12 cellular contexts compared by ENCODE assay signal in genomic region chr2:42721898-42722297, GRCh38. TPM values are rescaled to one million over a fixed set of nuclear protein-coding genes. Genes with fewer than 3 reads are reported as not detected.
A peak's percentile ranks its signal among the peaks of the same experiment; 100 is the strongest.
DNase-seq lines count a peak whose midpoint lies in the region; ATAC-seq and TF ChIP-seq lines count a peak whose summit lies in the region.
"Had no signal": no experiment of that assay in that cellular context is flagged by ENCODE, and none has a peak within 500 bp of the region (broad histone marks: within the 10 kb centered on the region; RNA-seq: fewer than 3 reads in every experiment).

No MANE protein-coding gene starts in this region.

- H3K9ac ChIP-seq in duodenal mucosa (ENCODE audit: low read depth in 1 of 2, low read length in 2 of 2), result no peak overlapping the region

- TF ChIP-seq CTCF in HL-60 (IDR thresholded peaks at IDR 0.05; ENCODE audit: insufficient read depth, low read length), result no peak

- no peaks in the 10 kb centered on the region for H3K27me3 Mint-ChIP-seq in activated CD4-positive, alpha-beta T cell treated with anti-CD3 and anti-CD28 coated beads for 36 hours
- no peaks in the 10 kb centered on the region for H3K27me3 Mint-ChIP-seq in activated CD4-positive, alpha-beta T cell treated with anti-CD3 and anti-CD28 coated beads, Interleukin-2, amount 10 ng/mL, durations not matched to agents 7 days and 5 days
- no peaks in the 10 kb centered on the region for H3K27me3 Mint-ChIP-seq in stimulated activated naive B cell treated with anti-CD40 and anti-IgM and Interleukin-4, amounts not matched to agents 10 μg/mL and 1 μg/mL and 100 μg/mL, for 72 hours

- ATAC-seq in activated CD4-positive, alpha-beta T cell treated with anti-CD3 and anti-CD28 coated beads for 36 hours, result no peak
- ATAC-seq in stimulated activated naive B cell treated with anti-CD40 and anti-IgM and Interleukin-4, amounts not matched to agents 10 μg/mL and 1 μg/mL and 100 μg/mL, for 72 hours (replicated peaks), result peak; percentile 2 to 12

- H3K9me3 Mint-ChIP-seq in activated CD4-positive, alpha-beta T cell treated with anti-CD3 and anti-CD28 coated beads for 36 hours (ENCODE audit: low read depth), result no peaks in the 10 kb centered on the region
- H3K9me3 Mint-ChIP-seq in activated CD4-positive, alpha-beta T cell treated with anti-CD3 and anti-CD28 coated beads, Interleukin-2, amount 10 ng/mL, durations not matched to agents 7 days and 5 days, result no peaks in the 10 kb centered on the region
- H3K9me3 Mint-ChIP-seq in stimulated activated naive B cell treated with anti-CD40 and anti-IgM and Interleukin-4, amounts not matched to agents 10 μg/mL and 1 μg/mL and 100 μg/mL, for 72 hours, result no peaks in the 10 kb centered on the region

- POLR2A ChIA-PET in activated CD4-positive, alpha-beta T cell treated with anti-CD3 and anti-CD28 coated beads for 36 hours (lab: Charles Lee), result no interaction called here
- POLR2A ChIA-PET in activated CD4-positive, alpha-beta T cell treated with anti-CD3 and anti-CD28 coated beads, Interleukin-2, amount 10 ng/mL, durations not matched to agents 7 days and 5 days (lab: Charles Lee), result no interaction called here

- no peak overlapping the region for H3K4me3 ChIP-seq in HL-60 (replicated peaks; ENCODE audit: insufficient read depth, low read length)
- H3K4me3 ChIP-seq in duodenal mucosa (ENCODE audit: low read depth in 1 of 2, low read length in 2 of 2), result peak overlapping the region; percentile 16 to 37

- no peak overlapping the region for H3K4me3 Mint-ChIP-seq in activated CD4-positive, alpha-beta T cell treated with anti-CD3 and anti-CD28 coated beads for 36 hours
- no peak overlapping the region for H3K4me3 Mint-ChIP-seq in activated CD4-positive, alpha-beta T cell treated with anti-CD3 and anti-CD28 coated beads, Interleukin-2, amount 10 ng/mL, durations not matched to agents 7 days and 5 days
- no peak overlapping the region for H3K4me3 Mint-ChIP-seq in stimulated activated naive B cell treated with anti-CD40 and anti-IgM and Interleukin-4, amounts not matched to agents 10 μg/mL and 1 μg/mL and 100 μg/mL, for 72 hours

- peaks cover 6% of the 10 kb centered on the region for H3K36me3 Mint-ChIP-seq in activated CD4-positive, alpha-beta T cell treated with anti-CD3 and anti-CD28 coated beads for 36 hours (ENCODE audit: low read depth)
- H3K36me3 Mint-ChIP-seq in activated CD4-positive, alpha-beta T cell treated with anti-CD3 and anti-CD28 coated beads, Interleukin-2, amount 10 ng/mL, durations not matched to agents 7 days and 5 days (ENCODE audit: low read depth), result peaks cover 12% of the 10 kb centered on the region
- H3K36me3 Mint-ChIP-seq in stimulated activated naive B cell treated with anti-CD40 and anti-IgM and Interleukin-4, amounts not matched to agents 10 μg/mL and 1 μg/mL and 100 μg/mL, for 72 hours, result peaks cover 1 to 5% of the 10 kb centered on the region in 2 donors

- H3K9me3 ChIP-seq in duodenal mucosa (ENCODE audit: control insufficient read depth in 1 of 2, low read length in 2 of 2), result no peaks in the 10 kb centered on the region

- H3K27me3 ChIP-seq in HL-60 (ENCODE audit: insufficient read depth, poor library complexity, severe bottlenecking), result no peaks in the 10 kb centered on the region
- no peaks in the 10 kb centered on the region for H3K27me3 ChIP-seq in duodenal mucosa (ENCODE audit: control insufficient read depth in 1 of 2, insufficient read depth in 2 of 2, low read length in 2 of 2)

- H3K4me1 Mint-ChIP-seq in activated CD4-positive, alpha-beta T cell treated with anti-CD3 and anti-CD28 coated beads for 36 hours, result peaks cover 20% of the 10 kb centered on the region
- H3K4me1 Mint-ChIP-seq in activated CD4-positive, alpha-beta T cell treated with anti-CD3 and anti-CD28 coated beads, Interleukin-2, amount 10 ng/mL, durations not matched to agents 7 days and 5 days, result peaks cover 15% of the 10 kb centered on the region
- peaks cover 11 to 15% of the 10 kb centered on the region in 2 donors for H3K4me1 Mint-ChIP-seq in stimulated activated naive B cell treated with anti-CD40 and anti-IgM and Interleukin-4, amounts not matched to agents 10 μg/mL and 1 μg/mL and 100 μg/mL, for 72 hours

- peaks cover 16 to 25% of the 10 kb centered on the region in 2 donors for H3K4me1 ChIP-seq in duodenal mucosa (ENCODE audit: control insufficient read depth in 1 of 2, insufficient read depth in 2 of 2, low read length in 2 of 2)

- H3K27ac ChIP-seq in HL-60 (replicated peaks) (peak overlapping the region; percentile 13), duodenal mucosa (ENCODE audit: low read depth, low read length) (no peak overlapping the region)

- no peaks in the 10 kb centered on the region for H3K36me3 ChIP-seq in duodenal mucosa (ENCODE audit: control insufficient read depth in 1 of 2, insufficient read depth in 2 of 2, low read length in 2 of 2)

- H3K27ac Mint-ChIP-seq in activated CD4-positive, alpha-beta T cell treated with anti-CD3 and anti-CD28 coated beads for 36 hours, result peak overlapping the region; percentile 69
- no peak overlapping the region for H3K27ac Mint-ChIP-seq in activated CD4-positive, alpha-beta T cell treated with anti-CD3 and anti-CD28 coated beads, Interleukin-2, amount 10 ng/mL, durations not matched to agents 7 days and 5 days
- peak overlapping the region; percentile 83 for H3K27ac Mint-ChIP-seq in stimulated activated naive B cell treated with anti-CD40 and anti-IgM and Interleukin-4, amounts not matched to agents 10 μg/mL and 1 μg/mL and 100 μg/mL, for 72 hours

- DNase-seq in activated CD4-positive, alpha-beta T cell treated with anti-CD3 and anti-CD28 coated beads for 36 hours, result no peak
- no peak for DNase-seq in activated CD4-positive, alpha-beta T cell treated with anti-CD3 and anti-CD28 coated beads, Interleukin-2, amount 10 ng/mL, durations not matched to agents 7 days and 5 days
- DNase-seq in HL-60 (ENCODE audit: low read depth in 1 of 2, low spot score in 1 of 2), result no peak
- no peak for DNase-seq in stimulated activated naive B cell treated with anti-CD40 and anti-IgM and Interleukin-4, amounts not matched to agents 10 μg/mL and 1 μg/mL and 100 μg/mL, for 72 hours
- DNase-seq in iPS-NIHi11 (ENCODE audit: low spot score), result no peak
- no peak for DNase-seq in OCI-M2 (lab: John Stamatoyannopoulos, UW; ENCODE audit: unreplicated experiment)
- DNase-seq in kidney tubule cell (ENCODE audit: low spot score), result no peak

- CTCF ChIA-PET in activated CD4-positive, alpha-beta T cell treated with anti-CD3 and anti-CD28 coated beads for 36 hours (lab: Charles Lee), result interaction anchor here (0.6 kb wide), 1 partner anchor 235 kb away, joined by 4 read pairs; no protein-coding TSS in a partner anchor
- CTCF ChIA-PET in activated CD4-positive, alpha-beta T cell treated with anti-CD3 and anti-CD28 coated beads, Interleukin-2, amount 10 ng/mL, durations not matched to agents 7 days and 5 days (lab: Charles Lee), result interaction anchor here (0.6 to 0.9 kb wide), 2 partner anchors 59 to 258 kb away, joined by 3 read pairs; no protein-coding TSS in a partner anchor

- intact Hi-C loops in activated CD4-positive, alpha-beta T cell treated with anti-CD3 and anti-CD28 coated beads for 36 hours (cut with DNase I, micrococcal nuclease), result no loop called here

RNA-seq across cellular contexts. Expression of gene OXER1, which starts 42.0 kb away (rescaled TPM):
- total RNA-seq in activated CD4-positive, alpha-beta T cell treated with anti-CD3 and anti-CD28 coated beads for 36 hours, result under 1 TPM; 0.14 to 0.23 TPM
- not detected for total RNA-seq in activated CD4-positive, alpha-beta T cell treated with anti-CD3 and anti-CD28 coated beads, Interleukin-2, amount 10 ng/mL, durations not matched to agents 7 days and 5 days
- total RNA-seq: A172, epithelial cell of proximal tubule, osteocyte, PC-3 had no signal
